ENCODE assay signal across 8 cellular contexts in genomic region chr7:43108255-43109011, GRCh38. TPM values are rescaled to one million over a fixed set of nuclear protein-coding genes. Genes with fewer than 3 reads are reported as not detected.
DNase-seq lines count a peak whose midpoint lies in the region; ATAC-seq and TF ChIP-seq lines count a peak whose summit lies in the region.

No MANE protein-coding gene starts in this region.

- H3K27me3 Mint-ChIP-seq in natural killer cell treated with Interleukin-12 subunit alpha and Interleukin-12 subunit beta and Interleukin-15 and Interleukin-18, amount 100 ng/mL, for 72 hours, result peaks cover 43 to 58% of the 10 kb centered on the region in 2 donors

- DNase-seq in AG08396 (ENCODE audit: low spot score), result peak; percentile 75
- peak; percentile 2 for DNase-seq in NCI-H1092 treated with DMSO at 0.1 percent for 48 hours (lab: John Stamatoyannopoulos, UW)
- DNase-seq in activated CD4-positive, alpha-beta T cell treated with anti-CD3 and anti-CD28 coated beads, Interleukin-2, amount 50 U/mL, for 4 hours, result peak; percentile 19 to 34
- no peak for DNase-seq in natural killer cell treated with Interleukin-12 subunit alpha and Interleukin-12 subunit beta and Interleukin-15 and Interleukin-18, amount 100 ng/mL, for 72 hours (ENCODE audit: low spot score)
- peak; percentile 55 to 72 for DNase-seq in tibial artery

- H3K4me1 Mint-ChIP-seq in natural killer cell treated with Interleukin-12 subunit alpha and Interleukin-12 subunit beta and Interleukin-15 and Interleukin-18, amount 100 ng/mL, for 72 hours (ENCODE audit: low read depth in 2 of 2), result no peaks in the 10 kb centered on the region

- no peak overlapping the region for H3K27ac Mint-ChIP-seq in natural killer cell treated with Interleukin-12 subunit alpha and Interleukin-12 subunit beta and Interleukin-15 and Interleukin-18, amount 100 ng/mL, for 72 hours

- peak; percentile 92 for ATAC-seq in GM18502 (IDR thresholded peaks at IDR 0.05; ENCODE audit: poor library complexity, unreplicated experiment)
- ATAC-seq in HG02870 (IDR thresholded peaks at IDR 0.05; ENCODE audit: unreplicated experiment), result peak; percentile 99
- peak; percentile 83 for ATAC-seq in esophagus mucosa
- peak; percentile 61 to 72 for ATAC-seq in natural killer cell treated with Interleukin-12 subunit alpha and Interleukin-12 subunit beta and Interleukin-15 and Interleukin-18, amount 100 ng/mL, for 72 hours

- H3K27ac ChIP-seq in tibial artery, result no peak overlapping the region

- peaks cover 0 to 7% (median 0%) of the 10 kb centered on the region in 3 donors for H3K9me3 ChIP-seq in tibial artery

- intact Hi-C loops in tibial artery (cut with DNase I; ENCODE audit: low total_unique reads), result no loop called here

- H3K4me1 ChIP-seq in tibial artery, result peaks cover 0 to 19% (median 13%) of the 10 kb centered on the region in 4 donors

- H3K36me3 Mint-ChIP-seq in natural killer cell treated with Interleukin-12 subunit alpha and Interleukin-12 subunit beta and Interleukin-15 and Interleukin-18, amount 100 ng/mL, for 72 hours, result peaks cover 5% of the 10 kb centered on the region

- H3K27me3 ChIP-seq in tibial artery, result peaks cover 0 to 49% of the 10 kb centered on the region in 2 donors

- peak; percentile 52 to 75 for TF ChIP-seq CTCF in tibial artery (IDR thresholded peaks at IDR 0.05)

- H3K4me3 ChIP-seq in tibial artery, result no peak overlapping the region

- no peak overlapping the region for H3K4me3 Mint-ChIP-seq in natural killer cell treated with Interleukin-12 subunit alpha and Interleukin-12 subunit beta and Interleukin-15 and Interleukin-18, amount 100 ng/mL, for 72 hours

- no peaks in the 10 kb centered on the region for H3K9me3 Mint-ChIP-seq in natural killer cell treated with Interleukin-12 subunit alpha and Interleukin-12 subunit beta and Interleukin-15 and Interleukin-18, amount 100 ng/mL, for 72 hours

- no peaks in the 10 kb centered on the region for H3K36me3 ChIP-seq in tibial artery

RNA-seq across cellular contexts. Expression of gene HECW1, which starts 4.0 kb away (rescaled TPM):
- 0.40 TPM for total RNA-seq in esophagus mucosa
- total RNA-seq in natural killer cell treated with Interleukin-12 subunit alpha and Interleukin-12 subunit beta and Interleukin-15 and Interleukin-18, amount 100 ng/mL, for 72 hours, result not detected
